17 cellular contexts compared by ENCODE assay signal in genomic region chr5:72267685-72268084, GRCh38. TPM values are rescaled to one million over a fixed set of nuclear protein-coding genes. Genes with fewer than 3 reads are reported as not detected.
DNase-seq lines count a peak whose midpoint lies in the region; ATAC-seq and TF ChIP-seq lines count a peak whose summit lies in the region.
"Had no signal": no experiment of that assay in that cellular context is flagged by ENCODE, and none has a peak within 500 bp of the region (broad histone marks: within the 10 kb centered on the region; RNA-seq: fewer than 3 reads in every experiment).

No MANE protein-coding gene starts in this region.

- H3K4me2 ChIP-seq in PC-3 (ENCODE audit: low read length): no peak overlapping the region
- H3K4me2 ChIP-seq: A549, GM23338 had no signal

- H3K27ac ChIP-seq in PC-3 (ENCODE audit: low read length): 0 out of 2 replicates have a peak overlapping the region, but pooled peaks have one; percentile 32
- H3K27ac ChIP-seq: A549, C4-2B had no signal

- intact Hi-C loops in PC-3 (cut with micrococcal nuclease): loop anchor here (5.0 kb wide), 1 partner anchor 130 kb away; no protein-coding TSS in a partner anchor

- H3F3A ChIP-seq in PC-3 (ENCODE audit: low read length, unreplicated experiment): no peaks in the 10 kb centered on the region

- CTCF ChIA-PET in PC-3 (lab: Charles Lee): no interaction called here

- H3K9me3 ChIP-seq in PC-3 (ENCODE audit: low read length): no peaks in the 10 kb centered on the region
- H3K9me3 ChIP-seq in adipocyte (ENCODE audit: control insufficient read depth, low read length): no peaks in the 10 kb centered on the region
- H3K9me3 ChIP-seq: A549 had no signal

- no peak overlapping the region for H3K9ac ChIP-seq in PC-3 (ENCODE audit: low read length)
- peak overlapping the region; percentile 14 for H3K9ac ChIP-seq in adipocyte (ENCODE audit: low read length)

- no peak overlapping the region for H3K4me3 ChIP-seq in PC-3 (ENCODE audit: low read length)
- no peak overlapping the region for H3K4me3 ChIP-seq in adipocyte (ENCODE audit: low read length)
- H3K4me3 ChIP-seq: A549, GM23338 had no signal

- H3K4me1 ChIP-seq in PC-3 (ENCODE audit: insufficient read depth, low read length): no peaks in the 10 kb centered on the region
- H3K4me1 ChIP-seq in adipocyte (ENCODE audit: control insufficient read depth, insufficient read depth, low read length): peaks cover 21% of the 10 kb centered on the region

- POLR2A ChIA-PET in PC-3 (lab: Charles Lee; ENCODE audit: unreplicated experiment): no interaction called here

- H3K27me3 ChIP-seq in PC-3 (ENCODE audit: low read length) (no peaks in the 10 kb centered on the region), adipocyte (replicated peaks; ENCODE audit: control insufficient read depth, insufficient read depth, low read length) (no peaks in the 10 kb centered on the region)

- H3K36me3 ChIP-seq in PC-3 (ENCODE audit: low read depth, low read length) (no peaks in the 10 kb centered on the region), adipocyte (ENCODE audit: control insufficient read depth, insufficient read depth, low read length, severe bottlenecking) (no peaks in the 10 kb centered on the region)

- no peak overlapping the region for H3K4me3 Mint-ChIP-seq in mesothelial cell of epicardium
- H3K4me3 Mint-ChIP-seq in activated T-helper 17 cell treated with anti-CD3 and anti-CD28 coated beads, Interleukin-2, amount 50 U/mL, for 72 hours: no peak overlapping the region
- H3K4me3 Mint-ChIP-seq: CD4-positive, alpha-beta T cell; GM23338; HFFc6 had no signal

- ATAC-seq in PC-3: peak; percentile 51
- ATAC-seq in HG03565 (IDR thresholded peaks at IDR 0.05; ENCODE audit: unreplicated experiment): no peak
- no peak for ATAC-seq in HG03457 (IDR thresholded peaks at IDR 0.05; ENCODE audit: unreplicated experiment)
- no peak for ATAC-seq in activated T-helper 17 cell treated with anti-CD3 and anti-CD28 coated beads, Interleukin-2, amount 50 U/mL, for 72 hours (replicated peaks)
- ATAC-seq: A549, GM23338 had no signal

- BruUV-seq in PC-3 (replicated peaks; lab: Mats Ljungman, UMichigan): no TSS peak

- no peaks in the 10 kb centered on the region for H3K27me3 Mint-ChIP-seq in mesothelial cell of epicardium (ENCODE audit: low read depth)
- H3K27me3 Mint-ChIP-seq in activated T-helper 17 cell treated with anti-CD3 and anti-CD28 coated beads, Interleukin-2, amount 50 U/mL, for 72 hours: no peaks in the 10 kb centered on the region
- H3K27me3 Mint-ChIP-seq: CD4-positive, alpha-beta T cell had no signal

- 0 out of 2 replicates have a peak, but pooled peaks cover 6% of the 10 kb centered on the region for H3K79me2 ChIP-seq in PC-3 (ENCODE audit: low read length)

- peaks cover 36% of the 10 kb centered on the region for H3K4me1 Mint-ChIP-seq in mesothelial cell of epicardium
- H3K4me1 Mint-ChIP-seq in activated T-helper 17 cell treated with anti-CD3 and anti-CD28 coated beads, Interleukin-2, amount 50 U/mL, for 72 hours: peaks cover 8% of the 10 kb centered on the region

- DNase-seq in PC-3: no peak
- DNase-seq in adipocyte (ENCODE audit: low read depth): peak; percentile 47
- no peak for DNase-seq in mesothelial cell of epicardium (ENCODE audit: low spot score in 2 of 2, unreplicated experiment in 2 of 2)
- no peak for DNase-seq in activated gamma-delta T cell treated with Interleukin-2 at 50 U/mL for 16 hours
- DNase-seq: AML-193; CD4-positive, alpha-beta T cell; DMS153; DMS79; GDM1; HCEC 1CT; HFFc6 had no signal

- H3K36me3 Mint-ChIP-seq in mesothelial cell of epicardium: peaks cover 18% of the 10 kb centered on the region
- H3K36me3 Mint-ChIP-seq in activated T-helper 17 cell treated with anti-CD3 and anti-CD28 coated beads, Interleukin-2, amount 50 U/mL, for 72 hours (ENCODE audit: low read depth): peaks cover 29% of the 10 kb centered on the region

- no peak for TF ChIP-seq CTCF in PC-3 (conservative IDR thresholded peaks at IDR 0.05; ENCODE audit: low read depth, low read length)
- no peak for TF ChIP-seq CTCF in mesothelial cell of epicardium (IDR thresholded peaks at IDR 0.05; ENCODE audit: unreplicated experiment)

- no peaks in the 10 kb centered on the region for H3K9me2 ChIP-seq in PC-3 (replicated peaks; ENCODE audit: low read length)

- no peak overlapping the region for H2AFZ ChIP-seq in PC-3 (ENCODE audit: low read length)
- H2AFZ ChIP-seq: GM23338 had no signal

- H4K20me1 ChIP-seq in PC-3 (ENCODE audit: low read length): no peaks in the 10 kb centered on the region

- H3K27ac Mint-ChIP-seq in mesothelial cell of epicardium: peak overlapping the region; percentile 2
- no peak overlapping the region for H3K27ac Mint-ChIP-seq in activated T-helper 17 cell treated with anti-CD3 and anti-CD28 coated beads, Interleukin-2, amount 50 U/mL, for 72 hours
- H3K27ac Mint-ChIP-seq: CD4-positive, alpha-beta T cell; GM23338; HFFc6 had no signal

- H3K9me3 Mint-ChIP-seq in mesothelial cell of epicardium: peaks cover 15% of the 10 kb centered on the region
- H3K9me3 Mint-ChIP-seq in activated T-helper 17 cell treated with anti-CD3 and anti-CD28 coated beads, Interleukin-2, amount 50 U/mL, for 72 hours: no peaks in the 10 kb centered on the region
- H3K9me3 Mint-ChIP-seq: CD4-positive, alpha-beta T cell; GM23338; HFFc6 had no signal

RNA-seq across cellular contexts. Expression of gene MRPS27, which starts 52.4 kb away (rescaled TPM):
- total RNA-seq in PC-3 (2014; rRNA removed) (48.6 and 59.0 TPM in 2 replicates), mesothelial cell of epicardium (53.4 to 58.1 TPM (median 56.0 TPM) in 3 replicates)
- total RNA-seq in activated T-helper 17 cell treated with anti-CD3 and anti-CD28 coated beads, Interleukin-2, amount 50 U/mL, for 72 hours: 10 to 100 TPM; 71.2 to 88.3 TPM

RNA-seq across cellular contexts. Expression of gene PTCD2, which starts 52.5 kb away (rescaled TPM):
- total RNA-seq in PC-3 (2014; rRNA removed) (3.4 and 6.0 TPM in 2 replicates), mesothelial cell of epicardium (12.2 to 14.5 TPM (median 13.6 TPM) in 3 replicates)
- total RNA-seq in activated T-helper 17 cell treated with anti-CD3 and anti-CD28 coated beads, Interleukin-2, amount 50 U/mL, for 72 hours: 10 to 100 TPM in 1 of 2 donors, 1 to 10 TPM in 1; 9.1 to 14.8 TPM
